Comparison of ENCODE assay signal across 19 cellular contexts in the genomic region with DNA sequence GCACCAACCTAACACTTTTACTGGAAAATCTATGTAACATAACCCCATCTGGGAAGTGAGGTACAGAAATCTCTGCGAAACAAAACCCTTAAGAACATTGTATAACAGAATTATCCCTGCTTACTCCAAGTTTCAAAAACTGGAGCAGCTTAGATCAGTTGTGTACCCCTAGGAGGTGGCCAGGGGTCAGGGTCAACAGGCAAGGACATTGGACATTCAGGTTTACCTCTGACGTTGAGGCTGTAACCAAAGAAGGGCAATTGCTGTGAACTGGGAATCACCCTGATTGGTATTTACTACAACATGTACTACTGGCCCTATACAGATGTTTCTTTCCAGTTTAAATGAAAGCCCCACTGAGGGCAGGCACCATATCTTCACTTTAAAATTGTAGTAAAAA. TPM values are rescaled to one million over a fixed set of nuclear protein-coding genes. Genes with fewer than 3 reads are reported as not detected.
DNase-seq lines count a peak whose midpoint lies in the region; ATAC-seq and TF ChIP-seq lines count a peak whose summit lies in the region.
"Had no signal": no experiment of that assay in that cellular context is flagged by ENCODE, and none has a peak within 500 bp of the region (broad histone marks: within the 10 kb centered on the region; RNA-seq: fewer than 3 reads in every experiment).

No MANE protein-coding gene starts in this region.

- no peak for ATAC-seq in activated naive CD8-positive, alpha-beta T cell treated with anti-CD3 and anti-CD28 coated beads, Interleukin-2, amount 50 U/mL, for 24 hours
- ATAC-seq: stimulated activated naive CD8-positive, alpha-beta T cell treated with anti-CD3 and anti-CD28 coated beads, Interleukin-15, amount 100 ng/mL, for 72 hours had no signal

- no peak for DNase-seq in activated naive CD8-positive, alpha-beta T cell treated with anti-CD3 and anti-CD28 coated beads, Interleukin-2, amount 50 U/mL, for 24 hours
- DNase-seq in activated naive CD8-positive, alpha-beta T cell treated with anti-CD3 and anti-CD28 coated beads for 36 hours, result no peak
- DNase-seq in colonic mucosa (no peak), transverse colon (no peak), islet precursor cell (no peak), mesendoderm (no peak)
- DNase-seq: activated B cell treated with CpG ODN at 0.5 μM for 24 hours; activated CD4-positive, alpha-beta T cell treated with anti-CD3 and anti-CD28 coated beads, Interleukin-2, amount 50 U/mL, for 48 hours; activated CD8-positive, alpha-beta memory T cell treated with anti-CD3 and anti-CD28 coated beads, Interleukin-2, amount 50 U/mL, for 48 hours; adrenal gland; brain microvascular endothelial cell; Karpas-422; naive B cell; NCI-H1694 treated with DMSO at 0.1 percent for 48 hours; NCI-H2171 treated with DMSO at 0.1 percent for 48 hours; NCI-H526 treated with DMSO at 0.1 percent for 48 hours; stimulated activated naive CD8-positive, alpha-beta T cell treated with anti-CD3 and anti-CD28 coated beads, Interleukin-15, amount 100 ng/mL, for 72 hours had no signal

- H3K4me2 ChIP-seq in mesendoderm (ENCODE audit: low read length), result no peak overlapping the region

- H3K56ac ChIP-seq in mesendoderm (ENCODE audit: low read length), result no peak overlapping the region

- WGBS in transverse colon (ENCODE audit: low coverage in 1 of 2), 2 donors, result 87% methylated on average over 2 of the region's 2 CpGs; no CpG with 5 or more reads in 1 of the 2 donors
- no CpG with 5 or more reads among the region's 2 CpGs for WGBS in mesendoderm (ENCODE audit: extremely low coverage, insufficient coverage, low lambda C conversion rate)

- peaks cover 31% of the 10 kb centered on the region for H3K27me3 Mint-ChIP-seq in activated naive CD8-positive, alpha-beta T cell treated with anti-CD3 and anti-CD28 coated beads, Interleukin-2, amount 50 U/mL, for 24 hours
- peaks cover 38% of the 10 kb centered on the region for H3K27me3 Mint-ChIP-seq in activated naive CD8-positive, alpha-beta T cell treated with anti-CD3 and anti-CD28 coated beads for 36 hours

- H3K4ac ChIP-seq in mesendoderm (ENCODE audit: low read depth, low read length), result no peak overlapping the region

- H3K9me3 Mint-ChIP-seq in activated naive CD8-positive, alpha-beta T cell treated with anti-CD3 and anti-CD28 coated beads, Interleukin-2, amount 50 U/mL, for 24 hours, result no peaks in the 10 kb centered on the region
- H3K9me3 Mint-ChIP-seq in activated naive CD8-positive, alpha-beta T cell treated with anti-CD3 and anti-CD28 coated beads for 36 hours, result no peaks in the 10 kb centered on the region
- H3K9me3 Mint-ChIP-seq: activated B cell treated with CpG ODN at 0.5 μM for 24 hours; activated T-helper 2 cell treated with anti-CD3 and anti-CD28 coated beads, Interferon-gamma antibody, Interleukin-2, Interleukin-4, amounts not matched to agents 10 μg/mL and 5 μg/mL and 100 μg/mL, durations not matched to agents 14 hours and 24 hours and 36 hours; stimulated activated naive CD8-positive, alpha-beta T cell treated with anti-CD3 and anti-CD28 coated beads, Interleukin-15, amount 100 ng/mL, for 72 hours had no signal

- H2BK120ac ChIP-seq in mesendoderm (ENCODE audit: low read depth, low read length), result no peak overlapping the region

- H3K18ac ChIP-seq in mesendoderm (ENCODE audit: low read length), result no peak overlapping the region

- no peaks in the 10 kb centered on the region for H3K79me2 ChIP-seq in mesendoderm (ENCODE audit: control insufficient read depth, insufficient read depth, low read length)

- no peak overlapping the region for H2AK5ac ChIP-seq in mesendoderm (ENCODE audit: low read length)

- in situ Hi-C loops in transverse colon (cut with MboI; ENCODE audit: low pct_ligation_motif_present in 1 of 4, low pct_unique_long_range_greater_than_20kb in 1 of 4, low sequenced_read_pairs in 3 of 4), result no loop called here

- H3K79me1 ChIP-seq in mesendoderm (ENCODE audit: low read length), result no peaks in the 10 kb centered on the region

- intact Hi-C loops in colonic mucosa (cut with DNase I), result no loop called here
- intact Hi-C loops in transverse colon (cut with DNase I; ENCODE audit: low total_unique reads), result no loop called here

- no peak overlapping the region for H3K27ac Mint-ChIP-seq in activated naive CD8-positive, alpha-beta T cell treated with anti-CD3 and anti-CD28 coated beads, Interleukin-2, amount 50 U/mL, for 24 hours
- no peak overlapping the region for H3K27ac Mint-ChIP-seq in activated naive CD8-positive, alpha-beta T cell treated with anti-CD3 and anti-CD28 coated beads for 36 hours
- H3K27ac Mint-ChIP-seq: activated B cell treated with CpG ODN at 0.5 μM for 24 hours had no signal

- TF ChIP-seq CTCF in colonic mucosa (IDR thresholded peaks at IDR 0.05) (no peak), transverse colon (IDR thresholded peaks at IDR 0.05) (no peak)

- no peak for TF ChIP-seq POLR2A in transverse colon (IDR thresholded peaks at IDR 0.05)

- H3K4me3 ChIP-seq in colonic mucosa (no peak overlapping the region), transverse colon (no peak overlapping the region), mesendoderm (ENCODE audit: low read length) (no peak overlapping the region)

- H3K36me3 ChIP-seq in colonic mucosa (peaks cover 5% of the 10 kb centered on the region), transverse colon (no peaks in the 10 kb centered on the region), mesendoderm (ENCODE audit: control insufficient read depth, insufficient read depth, low read length) (no peaks in the 10 kb centered on the region)

- no peak overlapping the region for H4K8ac ChIP-seq in mesendoderm (ENCODE audit: low read depth, low read length)

- H4K5ac ChIP-seq in mesendoderm (ENCODE audit: low read length), result no peak overlapping the region

- H2BK5ac ChIP-seq in mesendoderm (ENCODE audit: low read length), result no peak overlapping the region

- peak overlapping the region; percentile 91 for H3K4me3 Mint-ChIP-seq in activated naive CD8-positive, alpha-beta T cell treated with anti-CD3 and anti-CD28 coated beads, Interleukin-2, amount 50 U/mL, for 24 hours
- H3K4me3 Mint-ChIP-seq in activated naive CD8-positive, alpha-beta T cell treated with anti-CD3 and anti-CD28 coated beads for 36 hours, result no peak overlapping the region

- no peaks in the 10 kb centered on the region for H3K36me3 Mint-ChIP-seq in activated naive CD8-positive, alpha-beta T cell treated with anti-CD3 and anti-CD28 coated beads, Interleukin-2, amount 50 U/mL, for 24 hours (ENCODE audit: low read depth)
- no peaks in the 10 kb centered on the region for H3K36me3 Mint-ChIP-seq in activated naive CD8-positive, alpha-beta T cell treated with anti-CD3 and anti-CD28 coated beads for 36 hours
- H3K36me3 Mint-ChIP-seq: naive B cell had no signal

- H3K4me1 Mint-ChIP-seq in activated naive CD8-positive, alpha-beta T cell treated with anti-CD3 and anti-CD28 coated beads, Interleukin-2, amount 50 U/mL, for 24 hours, result peaks cover 31% of the 10 kb centered on the region
- H3K4me1 Mint-ChIP-seq in activated naive CD8-positive, alpha-beta T cell treated with anti-CD3 and anti-CD28 coated beads for 36 hours, result peaks cover 20% of the 10 kb centered on the region

- H2BK15ac ChIP-seq in mesendoderm (replicated peaks; ENCODE audit: low read depth), result no peak overlapping the region

- H3K27ac ChIP-seq in colonic mucosa (peak overlapping the region; percentile 93), transverse colon (peak overlapping the region in 3 of 4 donors; percentile 88 to 97 (median 95)), mesendoderm (ENCODE audit: low read depth, low read length) (no peak overlapping the region)
- H3K27ac ChIP-seq: brain microvascular endothelial cell had no signal

- H3K23ac ChIP-seq in mesendoderm (ENCODE audit: low read length), result no peak overlapping the region

- H3K27me3 ChIP-seq in colonic mucosa, result peaks cover 16% of the 10 kb centered on the region
- H3K27me3 ChIP-seq in transverse colon, result peaks cover 25% of the 10 kb centered on the region
- peaks cover 35% of the 10 kb centered on the region for H3K27me3 ChIP-seq in mesendoderm (ENCODE audit: insufficient read depth, low read length, poor library complexity)

- H3K4me1 ChIP-seq in colonic mucosa, result no peaks in the 10 kb centered on the region
- H3K4me1 ChIP-seq in transverse colon, result peaks cover 6 to 33% (median 23%) of the 10 kb centered on the region in 4 donors
- peaks cover 7% of the 10 kb centered on the region for H3K4me1 ChIP-seq in mesendoderm (ENCODE audit: control insufficient read depth, low read depth, low read length)

- H3K9ac ChIP-seq in colonic mucosa (ENCODE audit: low read depth in 2 of 2, low read length in 2 of 2) (no peak overlapping the region), mesendoderm (ENCODE audit: low read length) (no peak overlapping the region)

- H3K9me3 ChIP-seq in colonic mucosa, result no peaks in the 10 kb centered on the region
- H3K9me3 ChIP-seq in transverse colon, result no peaks in the 10 kb centered on the region
- H3K9me3 ChIP-seq: adrenal gland, tibial nerve had no signal

- TF ChIP-seq EP300 in transverse colon (IDR thresholded peaks at IDR 0.05; ENCODE audit: low read depth), result no peak

RNA-seq across cellular contexts. Expression of gene SFXN3, which starts 13.1 kb away (rescaled TPM):
- 10 to 100 TPM; 12.6 to 13.9 TPM for total RNA-seq in activated naive CD8-positive, alpha-beta T cell treated with anti-CD3 and anti-CD28 coated beads for 36 hours
- total RNA-seq in colonic mucosa (10 to 100 TPM in 1 of 2 donors, 1 to 10 TPM in 1; 8.8 to 18.1 TPM), transverse colon (100 to 1,000 TPM in 1 of 4 donors, 10 to 100 TPM in 3; 47.8 to 442 (median 53.1) TPM)
- polyA plus RNA-seq in mesendoderm (2013, experiment 1 of 2), result 1.3 TPM
- 1.3 TPM for polyA plus RNA-seq in mesendoderm (2013, experiment 2 of 2)

RNA-seq across cellular contexts. Expression of gene PDZD7, which starts 13.2 kb away (rescaled TPM):
- under 1 TPM; 0.14 to 0.66 TPM for total RNA-seq in activated naive CD8-positive, alpha-beta T cell treated with anti-CD3 and anti-CD28 coated beads for 36 hours
- total RNA-seq in colonic mucosa (under 1 TPM; 0.19 to 0.42 TPM), transverse colon (1 to 10 TPM in 1 of 4 donors, under 1 TPM in 2, not detected in 1; 0.27 to 2.0 (median 0.64) TPM)
- 0.39 TPM for polyA plus RNA-seq in mesendoderm (2013, experiment 1 of 2)
- polyA plus RNA-seq in mesendoderm (2013, experiment 2 of 2), result 0.39 TPM

RNA-seq across cellular contexts. Expression of gene KAZALD1, which starts 17.7 kb away (rescaled TPM):
- total RNA-seq in activated naive CD8-positive, alpha-beta T cell treated with anti-CD3 and anti-CD28 coated beads for 36 hours, result under 1 TPM; 0.25 to 0.28 TPM
- total RNA-seq in colonic mucosa (10 to 100 TPM; 11.5 to 32.4 TPM), transverse colon (10 to 100 TPM in 2 of 4 donors, 1 to 10 TPM in 2; 3.8 to 18.8 (median 10.0) TPM)
- polyA plus RNA-seq in mesendoderm (2013, experiment 1 of 2), result 0.22 TPM
- 0.21 TPM for polyA plus RNA-seq in mesendoderm (2013, experiment 2 of 2)

RNA-seq across cellular contexts. Expression of gene LZTS2, which starts 44.5 kb away (rescaled TPM):
- total RNA-seq in activated naive CD8-positive, alpha-beta T cell treated with anti-CD3 and anti-CD28 coated beads for 36 hours, result 10 to 100 TPM; 10.4 to 12.1 TPM
- total RNA-seq in colonic mucosa, result 10 to 100 TPM; 30.8 to 36.5 TPM
- total RNA-seq in transverse colon, result 10 to 100 TPM; 41.8 to 86.8 (median 56.6) TPM
- 41.5 TPM for polyA plus RNA-seq in mesendoderm (2013, experiment 1 of 2)
- 42.1 TPM for polyA plus RNA-seq in mesendoderm (2013, experiment 2 of 2)

RNA-seq across cellular contexts. Expression of gene TWNK, which starts 56.8 kb away (rescaled TPM):
- 10 to 100 TPM; 40.6 to 41.9 TPM for total RNA-seq in activated naive CD8-positive, alpha-beta T cell treated with anti-CD3 and anti-CD28 coated beads for 36 hours
- total RNA-seq in colonic mucosa (10 to 100 TPM in 1 of 2 donors, 1 to 10 TPM in 1; 4.6 to 11.4 TPM), transverse colon (10 to 100 TPM in 1 of 4 donors, 1 to 10 TPM in 3; 1.1 to 12.7 (median 3.3) TPM)
- polyA plus RNA-seq in mesendoderm (2013, experiment 1 of 2), result 20.1 TPM
- polyA plus RNA-seq in mesendoderm (2013, experiment 2 of 2), result 19.7 TPM
